In the genomic region with DNA sequence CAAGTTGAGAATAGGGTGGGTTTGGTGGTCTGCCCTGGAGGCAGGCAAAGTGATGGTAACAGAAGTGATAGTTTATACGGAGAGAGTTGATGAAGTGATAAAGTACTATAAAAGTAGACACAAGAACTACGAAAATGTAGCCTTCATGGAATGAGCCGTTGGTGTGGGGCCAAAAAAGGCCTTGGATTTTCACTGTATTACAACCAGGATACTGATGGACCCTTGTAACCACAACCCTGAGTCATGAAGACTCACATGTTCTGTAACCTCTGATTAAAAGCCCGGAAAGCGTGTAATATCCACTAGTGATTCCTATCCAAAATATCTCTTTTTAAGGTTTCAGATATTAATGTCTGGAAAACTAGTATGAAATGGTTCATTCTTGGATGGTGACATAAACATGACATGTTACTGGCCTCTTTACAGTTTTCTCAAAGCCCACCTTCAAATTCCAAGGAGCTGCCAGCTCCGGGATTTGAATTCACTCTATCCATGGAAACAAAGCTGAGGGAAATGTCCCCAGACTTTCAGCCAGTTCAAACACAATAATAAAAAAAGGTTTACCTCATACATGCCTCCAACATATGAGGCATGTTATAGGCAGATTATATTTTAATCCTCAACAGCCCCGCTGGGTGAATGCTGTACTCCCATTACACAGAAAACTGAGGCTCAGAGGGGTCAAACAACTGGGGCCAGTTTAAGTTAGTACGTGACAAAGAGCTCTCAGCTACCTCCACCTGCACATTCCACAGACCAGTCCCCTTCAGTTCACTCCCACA, we compare ENCODE assay signal across 9 cellular contexts. TPM values are rescaled to one million over a fixed set of nuclear protein-coding genes. Genes with fewer than 3 reads are reported as not detected.
DNase-seq lines count a peak whose midpoint lies in the region; ATAC-seq, FAIRE-seq and TF ChIP-seq lines count a peak whose summit lies in the region.
"Had no signal": no experiment of that assay in that cellular context is flagged by ENCODE, and none has a peak within 500 bp of the region (broad histone marks: within the 10 kb centered on the region; RNA-seq: fewer than 3 reads in every experiment).

No MANE protein-coding gene starts in this region.

- no peak for TF ChIP-seq POLR2A in A549 (IDR thresholded peaks at IDR 0.05; ENCODE audit: low read length)

- peak overlapping the region; percentile 87 to 97 for H3K27ac ChIP-seq in A549

- TF ChIP-seq EP300 in A549 (IDR thresholded peaks at IDR 0.05) = no peak

- no peak for FAIRE-seq in A549 (lab: Jason Lieb, UNC)

- 94% methylated on average over 8 of the region's 8 CpGs for WGBS in A549 (ENCODE audit: missing lambda C conversion rate)

- peaks cover 15% of the 10 kb centered on the region for H3K4me1 Mint-ChIP-seq in activated naive CD8-positive, alpha-beta T cell treated with anti-CD3 and anti-CD28 coated beads for 36 hours

- H3K4me3 ChIP-seq in A549 (no peak overlapping the region), GM12864 (ENCODE audit: low read depth, low read length) (peak overlapping the region; percentile 68; the same call in 1 of the 2 replicates)

- peak overlapping the region; percentile 95 for H3K4me3 Mint-ChIP-seq in activated naive CD8-positive, alpha-beta T cell treated with anti-CD3 and anti-CD28 coated beads for 36 hours

- no peaks in the 10 kb centered on the region for H3K36me3 Mint-ChIP-seq in activated naive CD8-positive, alpha-beta T cell treated with anti-CD3 and anti-CD28 coated beads for 36 hours

- no peak for TF ChIP-seq CTCF in A549 (IDR thresholded peaks at IDR 0.05)
- no peak for TF ChIP-seq CTCF in GM12864 (IDR thresholded peaks at IDR 0.05; ENCODE audit: low read depth, low read length, missing control alignments)

- ATAC-seq in A549 (no peak), HG03565 (IDR thresholded peaks at IDR 0.05; ENCODE audit: unreplicated experiment) (no peak), HG03045 (IDR thresholded peaks at IDR 0.05; ENCODE audit: unreplicated experiment) (no peak)

- H3K9me3 ChIP-seq in A549 = no peaks in the 10 kb centered on the region

- H3K27me3 Mint-ChIP-seq in activated naive CD8-positive, alpha-beta T cell treated with anti-CD3 and anti-CD28 coated beads for 36 hours = peaks cover 16% of the 10 kb centered on the region

- no peaks in the 10 kb centered on the region for H3K9me3 Mint-ChIP-seq in activated naive CD8-positive, alpha-beta T cell treated with anti-CD3 and anti-CD28 coated beads for 36 hours

- TF ChIP-seq RAD21 in A549 (conservative IDR thresholded peaks at IDR 0.05 in 1 of 2, IDR thresholded peaks at IDR 0.05 in 1 of 2) = no peak

- no peak overlapping the region for H3K27ac Mint-ChIP-seq in activated naive CD8-positive, alpha-beta T cell treated with anti-CD3 and anti-CD28 coated beads for 36 hours

- DNase-seq in A549 (ENCODE audit: low read depth in 1 of 2, low spot score in 1 of 2) = no peak
- DNase-seq in GM12864 (ENCODE audit: low read depth) = no peak
- no peak for DNase-seq in activated naive CD8-positive, alpha-beta T cell treated with anti-CD3 and anti-CD28 coated beads for 36 hours
- peak; percentile 93 for DNase-seq in hepatic stellate cell (ENCODE audit: low spot score)
- no peak for DNase-seq in stimulated activated CD4-positive, alpha-beta T cell treated with anti-CD3 and anti-CD28 coated beads, Interleukin-4, amount 100 ng/mL, for 24 hours
- DNase-seq in superior temporal gyrus (ENCODE audit: extremely low spot score) = no peak
- DNase-seq: NCI-H446 treated with DMSO at 0.1 percent for 48 hours had no signal

- POLR2A ChIA-PET in A549 (lab: Yijun Ruan, JAX) = interaction anchor here (2.0 to 3.4 kb wide), 2 partner anchors 9 to 302 kb away, joined by 4 to 21 read pairs; partner anchors contain the start of gene VEGFA

- peak overlapping the region; percentile 87; the same call in 2 of the 3 replicates for H3K4me2 ChIP-seq in A549

- peaks cover 55% of the 10 kb centered on the region for H3K4me1 ChIP-seq in A549

- CTCF ChIA-PET in A549 (lab: Yijun Ruan, JAX) = interaction anchor here (1.0 to 14.0 kb wide), 8 partner anchors 11 to 463 kb away, joined by 3 to 235 read pairs (median 5); partner anchors contain the start of gene VEGFA

TF ChIP-seq in A549, 52 proteins besides CTCF, POLR2A, EP300 and RAD21:
- no peak for TF ChIP-seq NPAS2 (CRISPR knock-in tag; IDR thresholded peaks at IDR 0.05; ENCODE audit: borderline replicate concordance)
- TF ChIP-seq ATOH8 (CRISPR knock-in tag; IDR thresholded peaks at IDR 0.05; ENCODE audit: low read depth) = no peak
- TF ChIP-seq SREBF2 (IDR thresholded peaks at IDR 0.05) = no peak
- no peak for TF ChIP-seq MAX (IDR thresholded peaks at IDR 0.05)
- no peak for TF ChIP-seq NR3C1 (IDR thresholded peaks at IDR 0.05)
- no peak for TF ChIP-seq CBX8 (IDR thresholded peaks at IDR 0.05)
- TF ChIP-seq, protein P1, sequence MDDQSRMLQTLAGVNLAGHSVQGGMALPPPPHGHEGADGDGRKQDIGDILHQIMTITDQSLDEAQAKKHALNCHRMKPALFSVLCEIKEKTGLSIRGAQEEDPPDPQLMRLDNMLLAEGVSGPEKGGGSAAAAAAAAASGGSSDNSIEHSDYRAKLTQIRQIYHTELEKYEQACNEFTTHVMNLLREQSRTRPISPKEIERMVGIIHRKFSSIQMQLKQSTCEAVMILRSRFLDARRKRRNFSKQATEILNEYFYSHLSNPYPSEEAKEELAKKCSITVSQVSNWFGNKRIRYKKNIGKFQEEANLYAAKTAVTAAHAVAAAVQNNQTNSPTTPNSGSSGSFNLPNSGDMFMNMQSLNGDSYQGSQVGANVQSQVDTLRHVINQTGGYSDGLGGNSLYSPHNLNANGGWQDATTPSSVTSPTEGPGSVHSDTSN (IDR thresholded peaks at IDR 0.05) = no peak
- TF ChIP-seq MYC (IDR thresholded peaks at IDR 0.05; ENCODE audit: borderline replicate concordance, low read length) = no peak
- TF ChIP-seq CEBPB (IDR thresholded peaks at IDR 0.05) = no peak
- no peak for TF ChIP-seq BHLHE40 (IDR thresholded peaks at IDR 0.05; ENCODE audit: low read depth, low read length)
- no peak for TF ChIP-seq HOXB13 (CRISPR knock-in tag; IDR thresholded peaks at IDR 0.05; ENCODE audit: low read depth)
- TF ChIP-seq, protein P2, sequence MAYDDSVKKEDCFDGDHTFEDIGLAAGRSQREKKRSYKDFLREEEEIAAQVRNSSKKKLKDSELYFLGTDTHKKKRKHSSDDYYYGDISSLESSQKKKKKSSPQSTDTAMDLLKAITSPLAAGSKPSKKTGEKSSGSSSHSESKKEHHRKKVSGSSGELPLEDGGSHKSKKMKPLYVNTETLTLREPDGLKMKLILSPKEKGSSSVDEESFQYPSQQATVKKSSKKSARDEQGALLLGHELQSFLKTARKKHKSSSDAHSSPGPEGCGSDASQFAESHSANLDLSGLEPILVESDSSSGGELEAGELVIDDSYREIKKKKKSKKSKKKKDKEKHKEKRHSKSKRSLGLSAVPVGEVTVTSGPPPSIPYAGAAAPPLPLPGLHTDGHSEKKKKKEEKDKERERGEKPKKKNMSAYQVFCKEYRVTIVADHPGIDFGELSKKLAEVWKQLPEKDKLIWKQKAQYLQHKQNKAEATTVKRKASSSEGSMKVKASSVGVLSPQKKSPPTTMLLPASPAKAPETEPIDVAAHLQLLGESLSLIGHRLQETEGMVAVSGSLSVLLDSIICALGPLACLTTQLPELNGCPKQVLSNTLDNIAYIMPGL (CRISPR knock-in tag; IDR thresholded peaks at IDR 0.05; ENCODE audit: borderline replicate concordance) = no peak
- TF ChIP-seq EHMT2 (IDR thresholded peaks at IDR 0.05; ENCODE audit: low read depth) = no peak

RNA-seq across cellular contexts. Expression of gene MRPL14, which starts 55.4 kb away (rescaled TPM):
- polyA plus RNA-seq in A549 (2011; rRNA removed) (47.1 and 48.2 TPM in 2 replicates), A549 (2017; fragmentation: RNase III; extraction: RNeasy Plus Mini Kit Qiagen cat#74134 plus additional on column Dnase treatment) (55.3 to 56.5 TPM (median 56.3 TPM) in 3 replicates)
- 108 and 113 TPM in 2 replicates for polyA plus RNA-seq in A549 (2012; cell fraction: cytosol; rRNA removed)
- 49.1 and 67.3 TPM in 2 replicates for polyA plus RNA-seq in A549 (2012; cell fraction: nucleus; rRNA removed)
- polyA minus RNA-seq in A549 (2011; rRNA and poly(A)+ RNA removed) = 17.1 and 19.3 TPM in 2 replicates
- 10 to 100 TPM; 58.5 to 60.8 TPM for total RNA-seq in activated naive CD8-positive, alpha-beta T cell treated with anti-CD3 and anti-CD28 coated beads for 36 hours

RNA-seq across cellular contexts. Expression of gene TMEM63B, which starts 55.5 kb away (rescaled TPM):
- polyA plus RNA-seq in A549 (2011; rRNA removed) (24.0 and 25.4 TPM in 2 replicates), A549 (2017; fragmentation: RNase III; extraction: RNeasy Plus Mini Kit Qiagen cat#74134 plus additional on column Dnase treatment) (18.3 to 22.2 TPM (median 21.6 TPM) in 3 replicates)
- polyA plus RNA-seq in A549 (2012; cell fraction: cytosol; rRNA removed) = 26.0 and 33.3 TPM in 2 replicates
- 50.9 and 59.9 TPM in 2 replicates for polyA plus RNA-seq in A549 (2012; cell fraction: nucleus; rRNA removed)
- 32.9 and 44.4 TPM in 2 replicates for polyA minus RNA-seq in A549 (2011; rRNA and poly(A)+ RNA removed)
- total RNA-seq in activated naive CD8-positive, alpha-beta T cell treated with anti-CD3 and anti-CD28 coated beads for 36 hours = 10 to 100 TPM; 11.7 to 12.1 TPM
